In genomic region chr2:129877289-129877741, GRCh38 we compare ENCODE assay signal across 8 cellular contexts.
A peak's percentile ranks its signal among the peaks of the same experiment; 100 is the strongest.
DNase-seq lines count a peak whose midpoint lies in the region; ATAC-seq lines count a peak whose summit lies in the region.

No MANE protein-coding gene starts in this region.

- ATAC-seq in GM21423 (IDR thresholded peaks at IDR 0.05; ENCODE audit: unreplicated experiment) = peak; percentile 82

- H3K4me3 ChIP-seq in neuronal stem cell (ENCODE audit: low read length in 2 of 2) (peak overlapping the region; percentile 76 to 81), stomach smooth muscle (ENCODE audit: low read length in 2 of 2) (peak overlapping the region; percentile 92 to 95)

- peak overlapping the region; percentile 96 for H2AFZ ChIP-seq in neuronal stem cell (ENCODE audit: low read length)

- peak overlapping the region; percentile 29 for H3K18ac ChIP-seq in neuronal stem cell (ENCODE audit: low read length)

- H3K27ac ChIP-seq in neuronal stem cell (replicated peaks; ENCODE audit: low read length) (no peak overlapping the region), stomach smooth muscle (ENCODE audit: low read length) (peak overlapping the region; percentile 76)

- H3K9ac ChIP-seq in neuronal stem cell (ENCODE audit: low read depth, low read length, poor library complexity) (no peak overlapping the region), stomach smooth muscle (ENCODE audit: low read length in 2 of 2) (peak overlapping the region; percentile 94 to 95)

- H2BK15ac ChIP-seq in neuronal stem cell (ENCODE audit: low read length) = no peak overlapping the region

- WGBS in neuronal stem cell (ENCODE audit: extremely low coverage in 2 of 2, insufficient read length in 2 of 2, insufficient replicate concordance in 1 of 2), 2 donors = no CpG with 5 or more reads among the region's 20 CpGs

- no peak overlapping the region for H3K23ac ChIP-seq in neuronal stem cell (ENCODE audit: low read depth, low read length, poor library complexity)

- H3K4me1 ChIP-seq in neuronal stem cell (ENCODE audit: control insufficient read depth in 2 of 2, insufficient read depth in 1 of 2, low read depth in 1 of 2, low read length in 2 of 2) = peaks cover 0 to 4% of the 10 kb centered on the region in 2 donors
- H3K4me1 ChIP-seq in stomach smooth muscle (ENCODE audit: control insufficient read depth, insufficient read depth, low read length) = peaks cover 11% of the 10 kb centered on the region

- H4K91ac ChIP-seq in neuronal stem cell (ENCODE audit: low read depth, low read length, poor library complexity) = no peak overlapping the region

- peak overlapping the region; percentile 50 for H3K4me2 ChIP-seq in neuronal stem cell (ENCODE audit: insufficient read depth, low read length, poor library complexity, severe bottlenecking)

- H2BK12ac ChIP-seq in neuronal stem cell (ENCODE audit: low read length) = no peak overlapping the region

- H3K79me1 ChIP-seq in neuronal stem cell (ENCODE audit: low read depth, low read length) = no peaks in the 10 kb centered on the region

- no peak overlapping the region for H3K14ac ChIP-seq in neuronal stem cell (ENCODE audit: low read length)

- H2AK5ac ChIP-seq in neuronal stem cell (ENCODE audit: low read depth, low read length) = no peak overlapping the region

- H3K27me3 ChIP-seq in neuronal stem cell (ENCODE audit: control insufficient read depth in 3 of 3, insufficient read depth in 3 of 3, low read depth in 1 of 3, low read length in 3 of 3) (peaks cover 0 to 12% (median 0%) of the 10 kb centered on the region in 3 experiments), stomach smooth muscle (ENCODE audit: control insufficient read depth in 1 of 2, insufficient read depth in 2 of 2, low read length in 2 of 2) (no peaks in the 10 kb centered on the region)

- DNase-seq in COR-L47 (lab: John Stamatoyannopoulos, UW) (peak; percentile 71), HuH-7.5 (ENCODE audit: low spot score) (peak; percentile 49), SHP77 treated with DMSO at 0.1 percent for 48 hours (lab: John Stamatoyannopoulos, UW) (peak; percentile 64), germinal center (ENCODE audit: low spot score) (peak; percentile 92), neuronal stem cell (ENCODE audit: low spot score) (peak; percentile 90)
- peak; percentile 32 to 88 (median 67) for DNase-seq in activated naive CD4-positive, alpha-beta T cell (lab: John Stamatoyannopoulos, UW)

- H3K36me3 ChIP-seq in neuronal stem cell (replicated peaks in 1 of 2; ENCODE audit: control insufficient read depth in 2 of 2, insufficient read depth in 2 of 2, low read length in 2 of 2) (no peaks in the 10 kb centered on the region), stomach smooth muscle (ENCODE audit: control insufficient read depth in 2 of 2, insufficient read depth in 2 of 2, low read length in 2 of 2) (no peaks in the 10 kb centered on the region)

- H4K8ac ChIP-seq in neuronal stem cell (ENCODE audit: low read depth, low read length) = no peak overlapping the region

- no peak overlapping the region for H2BK120ac ChIP-seq in neuronal stem cell (ENCODE audit: low read depth, low read length)

- H2BK5ac ChIP-seq in neuronal stem cell (ENCODE audit: low read length) = no peak overlapping the region

- no peak overlapping the region for H3K4ac ChIP-seq in neuronal stem cell (ENCODE audit: low read length)

- H3K9me3 ChIP-seq in neuronal stem cell (replicated peaks in 1 of 2; ENCODE audit: control insufficient read depth in 2 of 2, insufficient read depth in 1 of 2, low read depth in 1 of 2, low read length in 2 of 2) = no peaks in the 10 kb centered on the region
- H3K9me3 ChIP-seq in stomach smooth muscle (ENCODE audit: control insufficient read depth in 2 of 2, low read length in 2 of 2) = no peaks in the 10 kb centered on the region
